In genomic region chr2:27304488-27305240, GRCh38 we compare ENCODE assay signal across 20 cellular contexts. TPM values are rescaled to one million over a fixed set of nuclear protein-coding genes. Genes with fewer than 3 reads are reported as not detected.
"Had no signal": no experiment of that assay in that cellular context is flagged by ENCODE, and none has a peak within 500 bp of the region (broad histone marks: within the 10 kb centered on the region; RNA-seq: fewer than 3 reads in every experiment).

No MANE protein-coding gene starts in this region.

- H3K9me3 ChIP-seq: esophagus muscularis mucosa, gastroesophageal sphincter, right atrium auricular region had no signal

- DNase-seq: effector memory CD8-positive, alpha-beta T cell; glutamatergic neuron; left cardiac atrium; left ventricle myocardium superior; mesenchymal stem cell; midbrain; nephron progenitor cell; small intestine; stimulated activated CD4-positive, alpha-beta T cell treated with anti-CD3 and anti-CD28 coated beads, Interleukin-2, amount 100 ng/mL, for 48 hours; stimulated activated naive CD4-positive, alpha-beta T cell treated with Interleukin-2 at 50 U/mL for 16 hours; trophoblast cell had no signal

- H3K4me3 ChIP-seq: esophagus muscularis mucosa, gastroesophageal sphincter, lung, right atrium auricular region had no signal

- H3K27ac ChIP-seq: epithelial cell of prostate, esophagus muscularis mucosa, gastroesophageal sphincter, right atrium auricular region had no signal

- FAIRE-seq: kidney, small intestine had no signal

- ATAC-seq: effector memory CD8-positive, alpha-beta T cell; gastroesophageal sphincter; left cardiac atrium; left ventricle myocardium superior had no signal

RNA-seq across cellular contexts. Expression of gene TRIM54, which starts 22.4 kb away (rescaled TPM):
- total RNA-seq: fibroblast of villous mesenchyme had no signal

RNA-seq across cellular contexts. Expression of gene DNAJC5G, which starts 29.4 kb away (rescaled TPM):
- total RNA-seq: fibroblast of villous mesenchyme, gastroesophageal sphincter, kidney, lung had no signal
- polyA plus RNA-seq: lung, small intestine, urinary bladder had no signal

RNA-seq across cellular contexts. Expression of gene SLC30A3, which starts 41.8 kb away (rescaled TPM):
- total RNA-seq: esophagus muscularis mucosa, fibroblast of villous mesenchyme, gastroesophageal sphincter, omental fat pad had no signal
